26 cellular contexts compared by ENCODE assay signal in genomic region chr12:27906658-27907473, GRCh38.
DNase-seq lines count a peak whose midpoint lies in the region; ATAC-seq, FAIRE-seq and TF ChIP-seq lines count a peak whose summit lies in the region.
"Had no signal": no experiment of that assay in that cellular context is flagged by ENCODE, and none has a peak within 500 bp of the region (broad histone marks: within the 10 kb centered on the region; RNA-seq: fewer than 3 reads in every experiment).

No MANE protein-coding gene starts in this region.

- H3K79me2 ChIP-seq in K562 (ENCODE audit: control insufficient read depth, insufficient read depth, low read length): no peaks in the 10 kb centered on the region

- ATAC-seq in K562: peak; percentile 73
- ATAC-seq in GM21576 (IDR thresholded peaks at IDR 0.05; ENCODE audit: unreplicated experiment): no peak
- ATAC-seq: HepG2; natural killer cell; pancreas; sciatic nerve; stimulated activated naive CD8-positive, alpha-beta T cell treated with anti-CD3 and anti-CD28 coated beads, Interleukin-15, Interleukin-2, amounts not matched to agents 100 U/mL and 50 U/mL, for 24 hours had no signal

- CTCF ChIA-PET in K562 (lab: Yijun Ruan, JAX; ENCODE audit: low intra/inter-chr PET ratio): no interaction called here

- no peak overlapping the region for H3K4me2 ChIP-seq in K562 (ENCODE audit: insufficient read depth, low read length)

- peak overlapping the region; percentile 67 for H2AFZ ChIP-seq in K562 (ENCODE audit: low read depth, low read length)

- POLR2A ChIA-PET in K562 (lab: Yijun Ruan, JAX): interaction anchor here (1.0 to 1.2 kb wide), 3 partner anchors 15 to 45 kb away, joined by 3 to 5 read pairs (median 3); no protein-coding TSS in a partner anchor

- no peaks in the 10 kb centered on the region for H3K9me1 ChIP-seq in K562 (ENCODE audit: control insufficient read depth, insufficient read depth, low read length)

- WGBS in K562 (ENCODE audit: insufficient coverage, low coverage, missing lambda C conversion rate): 58% methylated on average over 3 of the region's 3 CpGs

- peak; percentile 35 for DNase-seq in DMS53 (lab: John Stamatoyannopoulos, UW)
- DNase-seq in LNCaP clone FGC (ENCODE audit: low read depth): peak; percentile 97
- peak in 2 of 4 experiments; percentile 14 to 36 for DNase-seq in K562 (ENCODE audit: extremely low read depth in 1 of 4, low spot score in 3 of 4)
- DNase-seq in iris pigment epithelial cell (ENCODE audit: low read depth): peak; percentile 49
- no peak for DNase-seq in NCI-H1105 treated with DMSO at 0.1 percent for 48 hours (lab: John Stamatoyannopoulos, UW)
- DNase-seq in activated gamma-delta T cell (lab: John Stamatoyannopoulos, UW): no peak
- DNase-seq in activated naive CD4-positive, alpha-beta T cell (lab: John Stamatoyannopoulos, UW): no peak
- DNase-seq: activated CD4-positive, alpha-beta T cell treated with anti-CD3 and anti-CD28 coated beads for 4 hours; activated gamma-delta T cell treated with Interleukin-2 at 50 U/mL for 16 hours; anterior cingulate cortex; cerebellar nuclear complex; GOT3; kidney glomerular epithelial cell; natural killer cell; NCI-H1694 treated with DMSO at 0.1 percent for 48 hours; NCI-H2227 treated with DMSO at 0.1 percent for 48 hours; pancreas; RPMI8226; stimulated activated CD4-positive, alpha-beta T cell treated with anti-CD3 and anti-CD28 coated beads, Interleukin-1b, Interleukin-23, amount 100 ng/mL, for 48 hours; stimulated activated naive CD8-positive, alpha-beta T cell treated with anti-CD3 and anti-CD28 coated beads, Interleukin-15, Interleukin-2, amounts not matched to agents 100 U/mL and 50 U/mL, for 24 hours had no signal

- TF ChIP-seq CTCF in LNCaP clone FGC (IDR thresholded peaks at IDR 0.05; ENCODE audit: control insufficient read depth, extremely low read depth, insufficient read depth) (no peak), K562 (IDR thresholded peaks at IDR 0.05 in 2 of 3, conservative IDR thresholded peaks at IDR 0.05 in 1 of 3; ENCODE audit: insufficient read depth in 2 of 3, low read depth in 1 of 3, low read length in 3 of 3) (no peak)

- peak; percentile 54 for FAIRE-seq in K562 (lab: Jason Lieb, UNC)
- FAIRE-seq: frontal cortex, GM18507, HepG2, pancreas had no signal

- in situ Hi-C loops in K562 (cut with MboI): no loop called here

- no peak for TF ChIP-seq EP300 in K562 (IDR thresholded peaks at IDR 0.05; ENCODE audit: low read length)

- H3K9me3 ChIP-seq in K562 (replicated peaks; ENCODE audit: control insufficient read depth, insufficient read depth, low read depth, low read length): no peaks in the 10 kb centered on the region
- H3K9me3 ChIP-seq: pancreas, tibial nerve had no signal

- TF ChIP-seq POLR2A in K562 (conservative IDR thresholded peaks at IDR 0.05): no peak

- no TSS peak for BruUV-seq in K562 (replicated peaks; lab: Mats Ljungman, UMichigan)

- no peaks in the 10 kb centered on the region for H3K27me3 ChIP-seq in K562 (ENCODE audit: control insufficient read depth in 2 of 2, insufficient read depth in 2 of 2, low read length in 2 of 2)
- H3K27me3 ChIP-seq: pancreas, tibial nerve had no signal

- H3K4me3 ChIP-seq in LNCaP clone FGC (ENCODE audit: low read depth, low read length) (no peak overlapping the region), K562 (no peak overlapping the region)
- H3K4me3 ChIP-seq: pancreas, tibial nerve had no signal

- H3K27ac ChIP-seq in K562 (ENCODE audit: extremely low read depth, low read depth, low read length): peak overlapping the region; percentile 53; the same call in 2 of the 3 replicates
- H3K27ac ChIP-seq: pancreas, tibial nerve had no signal

- no peaks in the 10 kb centered on the region for H4K20me1 ChIP-seq in K562 (replicated peaks; ENCODE audit: control insufficient read depth, insufficient read depth, low read length)

- no peaks in the 10 kb centered on the region for H3K36me3 ChIP-seq in K562 (ENCODE audit: control insufficient read depth, insufficient read depth, low read length)
- H3K36me3 ChIP-seq: pancreas, tibial nerve had no signal

- no peak overlapping the region; a peak in 1 of 4 replicates for H3K9ac ChIP-seq in K562 (ENCODE audit: insufficient read depth in 1 of 2, low read depth in 2 of 2, low read length in 2 of 2)

- intact Hi-C loops in K562 (cut with micrococcal nuclease): no loop called here

- TF ChIP-seq RAD21 in K562 (CRISPR knock-in tag; conservative IDR thresholded peaks at IDR 0.05 in 1 of 2, IDR thresholded peaks at IDR 0.05 in 1 of 2): no peak

- H3K4me1 ChIP-seq in K562 (replicated peaks in 1 of 2; ENCODE audit: control insufficient read depth in 2 of 2, insufficient read depth in 2 of 2, low read length in 2 of 2): peaks cover 0 to 9% of the 10 kb centered on the region in 2 experiments; a peak in 1 of 5 replicates
- H3K4me1 ChIP-seq: pancreas, tibial nerve had no signal

TF ChIP-seq in K562, 482 proteins besides CTCF, POLR2A, EP300 and RAD21 (continues in another document):
- TF ChIP-seq E2F3 (CRISPR knock-in tag; IDR thresholded peaks at IDR 0.05) (no peak), PHB2 (IDR thresholded peaks at IDR 0.05; ENCODE audit: low read depth) (no peak), MCM5 (IDR thresholded peaks at IDR 0.05; ENCODE audit: low read depth) (no peak), KHSRP (IDR thresholded peaks at IDR 0.05) (no peak), SMARCC2 (IDR thresholded peaks at IDR 0.05; ENCODE audit: low read depth) (no peak), ATF3 (IDR thresholded peaks at IDR 0.05) (peak; percentile 48), ATF3 (CRISPR knock-in tag; conservative IDR thresholded peaks at IDR 0.05) (no peak), CCAR2 (IDR thresholded peaks at IDR 0.05; ENCODE audit: low read depth, low read length) (no peak), RBM39 (optimal IDR thresholded peaks at IDR 0.05; ENCODE audit: low read depth, low read length) (no peak), ARID3B (CRISPR knock-in tag; IDR thresholded peaks at IDR 0.05; ENCODE audit: borderline replicate concordance) (no peak), FOXJ2 (tag; IDR thresholded peaks at IDR 0.05) (peak; percentile 70; the same call in 1 of the 2 replicates), NFXL1 (CRISPR knock-in tag; IDR thresholded peaks at IDR 0.05) (peak; percentile 60; the same call in 1 of the 2 replicates), ZNF644 (tag; IDR thresholded peaks at IDR 0.05; ENCODE audit: low read depth) (peak; percentile 52; the same call in 1 of the 2 replicates), ZNF133 (CRISPR knock-in tag; IDR thresholded peaks at IDR 0.05) (no peak), PPARD (CRISPR knock-in tag; IDR thresholded peaks at IDR 0.05) (no peak), KLF16 (IDR thresholded peaks at IDR 0.05) (no peak), FOSL1 (tag; conservative IDR thresholded peaks at IDR 0.05) (peak; percentile 61), CTBP1 (IDR thresholded peaks at IDR 0.05; ENCODE audit: borderline replicate concordance) (no peak), ZFX (CRISPR knock-in tag; IDR thresholded peaks at IDR 0.05) (0 out of 2 replicates have a peak, but pooled peaks have one; percentile 14), CHD4 (IDR thresholded peaks at IDR 0.05; ENCODE audit: insufficient read depth, insufficient replicate concordance, low read depth, low read length, poor library complexity, severe bottlenecking) (no peak), FOXJ3 (CRISPR knock-in tag; IDR thresholded peaks at IDR 0.05) (no peak)
- TF ChIP-seq, protein P1, sequence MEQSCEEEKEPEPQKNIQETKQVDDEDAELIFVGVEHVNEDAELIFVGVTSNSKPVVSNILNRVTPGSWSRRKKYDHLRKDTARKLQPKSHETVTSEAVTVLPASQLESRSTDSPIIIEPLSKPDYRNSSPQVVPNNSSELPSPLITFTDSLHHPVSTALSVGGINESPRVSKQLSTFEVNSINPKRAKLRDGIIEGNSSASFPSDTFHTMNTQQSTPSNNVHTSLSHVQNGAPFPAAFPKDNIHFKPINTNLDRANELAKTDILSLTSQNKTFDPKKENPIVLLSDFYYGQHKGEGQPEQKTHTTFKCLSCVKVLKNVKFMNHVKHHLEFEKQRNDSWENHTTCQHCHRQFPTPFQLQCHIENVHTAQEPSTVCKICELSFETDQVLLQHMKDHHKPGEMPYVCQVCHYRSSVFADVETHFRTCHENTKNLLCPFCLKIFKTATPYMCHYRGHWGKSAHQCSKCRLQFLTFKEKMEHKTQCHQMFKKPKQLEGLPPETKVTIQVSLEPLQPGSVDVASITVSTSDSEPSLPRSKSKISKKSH (CRISPR knock-in tag; IDR thresholded peaks at IDR 0.05): no peak
- TF ChIP-seq, protein P2, sequence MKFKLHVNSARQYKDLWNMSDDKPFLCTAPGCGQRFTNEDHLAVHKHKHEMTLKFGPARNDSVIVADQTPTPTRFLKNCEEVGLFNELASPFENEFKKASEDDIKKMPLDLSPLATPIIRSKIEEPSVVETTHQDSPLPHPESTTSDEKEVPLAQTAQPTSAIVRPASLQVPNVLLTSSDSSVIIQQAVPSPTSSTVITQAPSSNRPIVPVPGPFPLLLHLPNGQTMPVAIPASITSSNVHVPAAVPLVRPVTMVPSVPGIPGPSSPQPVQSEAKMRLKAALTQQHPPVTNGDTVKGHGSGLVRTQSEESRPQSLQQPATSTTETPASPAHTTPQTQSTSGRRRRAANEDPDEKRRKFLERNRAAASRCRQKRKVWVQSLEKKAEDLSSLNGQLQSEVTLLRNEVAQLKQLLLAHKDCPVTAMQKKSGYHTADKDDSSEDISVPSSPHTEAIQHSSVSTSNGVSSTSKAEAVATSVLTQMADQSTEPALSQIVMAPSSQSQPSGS (CRISPR knock-in tag; IDR thresholded peaks at IDR 0.05): no peak

Comparison
In these comparisons a context has a peak if more than half of its experiments do, and no peak if none do; other contexts are left out.
1. DNase-seq: peak in DMS53 (single experiment), LNCaP clone FGC (single experiment) and iris pigment epithelial cell (single experiment); none in NCI-H1105 treated with DMSO at 0.1 percent for 48 hours (single experiment), activated gamma-delta T cell (single experiment) and activated naive CD4-positive, alpha-beta T cell (0 of 4).